30 cellular contexts compared by ENCODE assay signal in genomic region chr3:13624671-13625125, GRCh38.
"Had no signal": no experiment of that assay in that cellular context is flagged by ENCODE, and none has a peak within 500 bp of the region (broad histone marks: within the 10 kb centered on the region; RNA-seq: fewer than 3 reads in every experiment).

No MANE protein-coding gene starts in this region.

- DNase-seq: activated CD4-positive, alpha-beta memory T cell treated with anti-CD3 and anti-CD28 coated beads for 36 hours; activated CD4-positive, alpha-beta T cell treated with anti-CD3 and anti-CD28 coated beads, Interleukin-2, amount 10 ng/mL, durations not matched to agents 7 days and 5 days; activated CD4-positive, CD25-positive, alpha-beta regulatory T cell; activated CD8-positive, alpha-beta memory T cell treated with anti-CD3 and anti-CD28 coated beads for 24 hours; activated effector memory CD4-positive, alpha-beta T cell treated with anti-CD3 and anti-CD28 coated beads, Interleukin-2, amount 50 U/mL, for 16 hours; activated naive CD4-positive, alpha-beta T cell treated with Interleukin-2 at 50 U/mL for 16 hours; activated naive CD8-positive, alpha-beta T cell treated with anti-CD3 and anti-CD28 coated beads, Interleukin-2, amount 50 U/mL, for 24 hours; activated T-cell treated with anti-CD3 and anti-CD28 coated beads, Interleukin-2, amount 50 U/mL, for 4 hours; amniotic stem cell; NCI-H1092; NCI-H1417; NCI-H1694; NCI-H2029; NCI-H2107; NCI-H2171 treated with DMSO at 0.1 percent for 48 hours; NCI-H510A treated with DMSO at 0.1 percent for 48 hours; NCI-H69; NK-92 treated with Interleukin-12 subunit alpha and Interleukin-12 subunit beta, amount 100 ng/mL, for 24 hours; OCI-M1; RPMI8226; SHP77; T-helper 17 cell; T-helper 9 cell had no signal

- H3K36me3 ChIP-seq: SJSA1 had no signal

- H3K27me3 ChIP-seq: SJSA1 had no signal

- H3K4me3 ChIP-seq: SJSA1 had no signal

- H3K36me3 Mint-ChIP-seq: activated CD4-positive, alpha-beta memory T cell treated with anti-CD3 and anti-CD28 coated beads for 36 hours; activated naive CD4-positive, alpha-beta T cell treated with anti-CD3 and anti-CD28 coated beads, Interleukin-2, amount 50 U/mL, for 72 hours; brain; IgD-negative memory B cell had no signal

- H3K27me3 Mint-ChIP-seq: activated CD4-positive, alpha-beta memory T cell treated with anti-CD3 and anti-CD28 coated beads for 36 hours; activated CD4-positive, alpha-beta T cell treated with anti-CD3 and anti-CD28 coated beads, Interleukin-2, amount 10 ng/mL, durations not matched to agents 7 days and 5 days; activated naive CD8-positive, alpha-beta T cell treated with anti-CD3 and anti-CD28 coated beads, Interleukin-2, amount 50 U/mL, for 24 hours had no signal

- H3K27ac Mint-ChIP-seq: activated CD4-positive, alpha-beta memory T cell treated with anti-CD3 and anti-CD28 coated beads for 36 hours; activated CD4-positive, alpha-beta T cell treated with anti-CD3 and anti-CD28 coated beads, Interleukin-2, amount 10 ng/mL, durations not matched to agents 7 days and 5 days; activated naive CD8-positive, alpha-beta T cell treated with anti-CD3 and anti-CD28 coated beads, Interleukin-2, amount 50 U/mL, for 24 hours; brain had no signal

- H3K4me1 ChIP-seq: SJSA1 had no signal

- H3K9me3 ChIP-seq: SJSA1 had no signal

- H3K27ac ChIP-seq: KMS-11, SJSA1 had no signal

- ATAC-seq: activated naive CD4-positive, alpha-beta T cell treated with anti-CD3 and anti-CD28 coated beads, Interleukin-2, amount 50 U/mL, for 72 hours; activated naive CD8-positive, alpha-beta T cell treated with anti-CD3 and anti-CD28 coated beads, Interleukin-2, amount 50 U/mL, for 24 hours; activated T-cell treated with anti-CD3 and anti-CD28 coated beads, Interleukin-2, amount 50 U/mL, for 4 hours; Panc1; SK-N-SH treated with all-trans-retinoic acid at 6 μM for 48 hours; T-helper 17 cell had no signal

- H3K4me3 Mint-ChIP-seq: activated CD4-positive, alpha-beta memory T cell treated with anti-CD3 and anti-CD28 coated beads for 36 hours; activated CD4-positive, alpha-beta T cell treated with anti-CD3 and anti-CD28 coated beads, Interleukin-2, amount 10 ng/mL, durations not matched to agents 7 days and 5 days; activated naive CD8-positive, alpha-beta T cell treated with anti-CD3 and anti-CD28 coated beads, Interleukin-2, amount 50 U/mL, for 24 hours; activated T-cell treated with anti-CD3 and anti-CD28 coated beads, Interleukin-2, amount 50 U/mL, for 4 hours; brain; IgD-negative memory B cell; T-helper 17 cell had no signal

- H3K9me3 Mint-ChIP-seq: activated CD4-positive, alpha-beta memory T cell treated with anti-CD3 and anti-CD28 coated beads for 36 hours; activated CD4-positive, alpha-beta T cell treated with anti-CD3 and anti-CD28 coated beads, Interleukin-2, amount 10 ng/mL, durations not matched to agents 7 days and 5 days; activated naive CD4-positive, alpha-beta T cell treated with anti-CD3 and anti-CD28 coated beads, Interleukin-2, amount 50 U/mL, for 72 hours; activated naive CD8-positive, alpha-beta T cell treated with anti-CD3 and anti-CD28 coated beads, Interleukin-2, amount 50 U/mL, for 24 hours; activated T-cell treated with anti-CD3 and anti-CD28 coated beads, Interleukin-2, amount 50 U/mL, for 4 hours; brain had no signal
